Comparison of ENCODE assay signal across 8 cellular contexts in the genomic region with DNA sequence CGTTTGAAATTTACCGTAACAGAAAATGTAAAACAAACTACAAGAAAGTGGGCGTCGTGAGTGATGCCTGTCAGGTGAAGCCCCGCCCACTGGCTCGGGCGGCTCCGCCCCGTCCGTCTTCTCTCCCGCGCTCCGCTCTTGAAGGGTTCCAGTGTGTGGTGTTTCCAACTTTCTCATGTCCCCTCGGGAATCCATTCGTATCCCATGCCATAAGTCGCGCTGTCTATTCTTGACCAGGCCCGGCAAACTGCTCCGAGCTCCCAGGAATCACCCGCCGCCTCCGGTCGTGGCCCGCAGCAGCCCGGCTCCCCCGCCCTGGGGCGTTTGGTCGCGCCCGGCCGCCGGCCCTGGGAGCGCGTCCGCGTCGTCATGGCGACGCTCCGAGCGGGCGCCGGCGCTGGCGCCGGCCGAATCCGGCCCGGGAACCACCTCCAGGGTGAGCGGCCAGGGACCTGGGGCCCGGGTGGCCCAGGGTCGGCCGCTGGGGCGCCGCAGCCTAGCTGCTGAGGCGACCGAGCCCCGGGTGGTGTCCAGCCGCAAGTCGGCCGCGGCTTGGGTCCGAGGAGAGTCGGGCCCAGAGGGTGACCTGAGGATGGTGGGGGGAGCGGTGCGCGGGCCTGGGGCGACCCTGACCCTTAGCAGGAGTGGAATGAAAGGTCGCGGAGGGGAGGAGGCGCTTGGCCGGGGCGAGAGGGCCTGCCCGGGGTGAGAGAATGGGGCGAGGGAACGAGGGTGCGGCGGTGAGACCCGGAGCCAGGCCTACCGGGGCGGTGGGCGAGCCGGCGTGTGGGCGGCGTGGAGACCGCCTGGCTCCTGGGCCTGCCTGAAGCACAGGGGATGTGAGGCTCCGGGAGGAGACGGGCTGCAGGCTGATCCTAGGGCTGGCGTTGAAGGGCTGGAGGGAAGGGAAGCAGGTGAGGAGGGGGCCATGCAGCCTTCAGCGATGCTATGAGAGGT.
DNase-seq lines count a peak whose midpoint lies in the region; ATAC-seq and TF ChIP-seq lines count a peak whose summit lies in the region.

A gene (plus strand): TSS at position 375 of the 957 bp plus-strand sequence. CDS start 1,683 bp downstream, outside the sequence.

- ATAC-seq in HG02610 (IDR thresholded peaks at IDR 0.05; ENCODE audit: unreplicated experiment) (peak; percentile 50), GM18861 (IDR thresholded peaks at IDR 0.05; ENCODE audit: unreplicated experiment) (no peak)

- H3K4me3 ChIP-seq in GM08714 (ENCODE audit: low read length) = peak within 1 kb of the TSS; percentile 40; the same call in 1 of the 2 replicates

- DNase-seq in NCI-H2029 (lab: John Stamatoyannopoulos, UW) (peak; percentile 76), erythroblast (lab: John Stamatoyannopoulos, UW) (peak; percentile 82 to 86), middle frontal gyrus (ENCODE audit: extremely low spot score, low spot score) (peak; percentile 53)
- peak; percentile 17 to 22 (median 18) for DNase-seq in activated CD8-positive, alpha-beta memory T cell treated with anti-CD3 and anti-CD28 coated beads for 48 hours (ENCODE audit: low read depth in 2 of 3, low spot score in 2 of 3)
- DNase-seq in stimulated activated CD8-positive, alpha-beta memory T cell treated with anti-CD3 and anti-CD28 coated beads, Interleukin-4, amount 100 ng/mL, for 24 hours (ENCODE audit: low read depth) = peak; percentile 27

- no peak for TF ChIP-seq POLR2A in erythroblast (IDR thresholded peaks at IDR 0.05; ENCODE audit: low read length)

Comparison
In these comparisons a context has a peak if more than half of its experiments do, and no peak if none do; other contexts are left out.
1. DNase-seq: peak in every context shown above with its lines; median percentile 84 in erythroblast; 76 in NCI-H2029; 53 in middle frontal gyrus; 27 in stimulated activated CD8-positive, alpha-beta memory T cell treated with anti-CD3 and anti-CD28 coated beads, Interleukin-4, amount 100 ng/mL, for 24 hours; 18 in activated CD8-positive, alpha-beta memory T cell treated with anti-CD3 and anti-CD28 coated beads for 48 hours.